In genomic region chr6:99611148-99611547, GRCh38 we compare ENCODE assay signal across 15 cellular contexts. TPM values are rescaled to one million over a fixed set of nuclear protein-coding genes. Genes with fewer than 3 reads are reported as not detected.
DNase-seq lines count a peak whose midpoint lies in the region; ATAC-seq and TF ChIP-seq lines count a peak whose summit lies in the region.
"Had no signal": no experiment of that assay in that cellular context is flagged by ENCODE, and none has a peak within 500 bp of the region (broad histone marks: within the 10 kb centered on the region; RNA-seq: fewer than 3 reads in every experiment).

No MANE protein-coding gene starts in this region.

- no peak for TF ChIP-seq POLR2A in prostate gland (IDR thresholded peaks at IDR 0.05)

- ATAC-seq in GM19351 (IDR thresholded peaks at IDR 0.05; ENCODE audit: unreplicated experiment) (peak; percentile 61), HG02981 (IDR thresholded peaks at IDR 0.05; ENCODE audit: unreplicated experiment) (peak; percentile 52)
- ATAC-seq: sciatic nerve had no signal

- H3K36me3 ChIP-seq in A673 (ENCODE audit: insufficient read depth, low read length, poor library complexity, severe bottlenecking) = no peaks in the 10 kb centered on the region
- no peaks in the 10 kb centered on the region for H3K36me3 ChIP-seq in prostate gland

- no TSS peak for BruUV-seq in A673 (replicated peaks; lab: Mats Ljungman, UMichigan)

- peak; percentile 64 for DNase-seq in GM12864 (ENCODE audit: low read depth)
- peak; percentile 19 for DNase-seq in NOMO-1 treated with dmso at 0.1 percent for 144 hours (lab: John Stamatoyannopoulos, UW; ENCODE audit: unreplicated experiment)
- DNase-seq in A673 (ENCODE audit: low spot score) = no peak
- DNase-seq in nucleus accumbens (lab: John Stamatoyannopoulos, UW) = no peak
- no peak for DNase-seq in prostate gland (ENCODE audit: low spot score)
- DNase-seq in stimulated activated CD4-positive, alpha-beta T cell treated with anti-CD3 and anti-CD28 coated beads, Interleukin-2, amount 100 ng/mL, for 24 hours = no peak
- DNase-seq: activated CD4-positive, alpha-beta T cell treated with anti-CD3 and anti-CD28 coated beads, Interleukin-2, amount 50 U/mL, for 48 hours; COR-L47; immature natural killer cell; NCI-H69 had no signal

- intact Hi-C loops in A673 (cut with micrococcal nuclease; ENCODE audit: unreplicated experiment) = no loop called here
- intact Hi-C loops in prostate gland (cut with DNase I) = no loop called here

- H3K4me1 ChIP-seq in A673 (ENCODE audit: insufficient read depth, low read length, poor library complexity, severe bottlenecking) = peaks cover 20% of the 10 kb centered on the region
- H3K4me1 ChIP-seq in prostate gland (replicated peaks) = peaks cover 6% of the 10 kb centered on the region

- no peak for TF ChIP-seq CTCF in GM12864 (IDR thresholded peaks at IDR 0.05; ENCODE audit: low read depth, low read length, missing control alignments)
- TF ChIP-seq CTCF in A673 (conservative IDR thresholded peaks at IDR 0.05; ENCODE audit: low read depth, low read length) = no peak
- TF ChIP-seq CTCF in prostate gland (IDR thresholded peaks at IDR 0.05) = no peak

- H3K9me3 ChIP-seq in A673 (ENCODE audit: low read depth, low read length, poor library complexity, severe bottlenecking) (no peaks in the 10 kb centered on the region), prostate gland (no peaks in the 10 kb centered on the region)

- H3K27me3 ChIP-seq in A673 (replicated peaks; ENCODE audit: insufficient read depth, low read depth, low read length, poor library complexity) (peaks cover 63% of the 10 kb centered on the region), prostate gland (replicated peaks; ENCODE audit: insufficient read depth) (peaks cover 63% of the 10 kb centered on the region)

- WGBS in prostate gland = 9% methylated on average over 3 of the region's 3 CpGs

- POLR2A ChIA-PET in A673 (lab: Charles Lee; ENCODE audit: low non-redundant PET) = no interaction called here

- CTCF ChIA-PET in A673 (lab: Charles Lee) = no interaction called here

- H3K4me3 ChIP-seq in GM12864 (ENCODE audit: low read depth, low read length) (no peak overlapping the region), A673 (ENCODE audit: low read depth, low read length, poor library complexity, severe bottlenecking) (no peak overlapping the region), prostate gland (no peak overlapping the region)
- H3K4me3 ChIP-seq: coronary artery had no signal

- H3K27ac ChIP-seq in A673 (ENCODE audit: low read depth, low read length, poor library complexity, severe bottlenecking) (no peak overlapping the region), prostate gland (no peak overlapping the region)
- H3K27ac ChIP-seq: coronary artery had no signal

RNA-seq across cellular contexts. Expression of gene PRDM13, which starts 4.5 kb away (rescaled TPM):
- 0.58 and 1.2 TPM in 2 replicates for total RNA-seq in A673 (2021)
- total RNA-seq in prostate gland = under 1 TPM in 1 of 2 donors, not detected in 1; 0.74 TPM
- total RNA-seq: sciatic nerve, subcutaneous adipose tissue had no signal

RNA-seq across cellular contexts. Expression of gene CCNC, which starts 42.7 kb away (rescaled TPM):
- total RNA-seq in A673 (2021) = 90.2 and 99.1 TPM in 2 replicates
- total RNA-seq in prostate gland = 10 to 100 TPM; 37.8 to 83.4 TPM

Comparison
In these comparisons a context has a peak if more than half of its experiments do, and no peak if none do; other contexts are left out.
1. DNase-seq: peak in GM12864 (single experiment) and NOMO-1 treated with dmso at 0.1 percent for 144 hours (single experiment); none in A673 (single experiment), nucleus accumbens (0 of 56), prostate gland (single experiment) and stimulated activated CD4-positive, alpha-beta T cell treated with anti-CD3 and anti-CD28 coated beads, Interleukin-2, amount 100 ng/mL, for 24 hours (0 of 2).